In genomic region chr4:35754047-35754446, GRCh38 we compare ENCODE assay signal across 33 cellular contexts.
"Had no signal": no experiment of that assay in that cellular context is flagged by ENCODE, and none has a peak within 500 bp of the region (broad histone marks: within the 10 kb centered on the region; RNA-seq: fewer than 3 reads in every experiment).

No MANE protein-coding gene starts in this region.

- H3K36me3 ChIP-seq: adrenal gland, ascending aorta, brain microvascular endothelial cell, breast epithelium, cardiac muscle cell had no signal

- DNase-seq: activated effector memory CD4-positive, alpha-beta T cell treated with anti-CD3 and anti-CD28 coated beads, Interleukin-2, amount 50 U/mL, for 16 hours; activated effector memory CD4-positive, alpha-beta T cell treated with Interleukin-2 at 50 U/mL for 16 hours; activated gamma-delta T cell; activated gamma-delta T cell treated with Interleukin-2 at 50 U/mL for 16 hours; activated naive CD4-positive, alpha-beta T cell; activated naive CD4-positive, alpha-beta T cell treated with anti-CD3 and anti-CD28 coated beads for 36 hours; activated naive CD4-positive, alpha-beta T cell treated with anti-CD3 and anti-CD28 coated beads, Interleukin-2, amount 10 ng/mL, durations not matched to agents 7 days and 5 days; activated naive CD4-positive, alpha-beta T cell treated with anti-CD3 and anti-CD28 coated beads, Interleukin-2, amount 50 U/mL, for 16 hours; activated naive CD4-positive, alpha-beta T cell treated with Interleukin-2 at 50 U/mL for 16 hours; activated naive CD8-positive, alpha-beta T cell treated with anti-CD3 and anti-CD28 coated beads for 36 hours; activated naive CD8-positive, alpha-beta T cell treated with anti-CD3 and anti-CD28 coated beads, Interleukin-2, amount 10 ng/mL, durations not matched to agents 7 days and 5 days; activated naive CD8-positive, alpha-beta T cell treated with anti-CD3 and anti-CD28 coated beads, Interleukin-2, amount 50 U/mL, for 24 hours; activated T-cell treated with anti-CD3 and anti-CD28 coated beads, Interleukin-2, amount 50 U/mL, for 1 hour; activated T-cell treated with anti-CD3 and anti-CD28 coated beads, Interleukin-2, amount 50 U/mL, for 24 hours; activated T-cell treated with anti-CD3 and anti-CD28 coated beads, Interleukin-2, amount 50 U/mL, for 4 hours; activated T-cell treated with anti-CD3 and anti-CD28 coated beads, Interleukin-2, amount 50 U/mL, for 48 hours; activated T-cell treated with anti-CD3 and anti-CD28 coated beads, Interleukin-2, amount 50 U/mL, for 72 hours; adrenal gland; amniotic stem cell; amygdala; anterior cingulate cortex; aorta; body of pancreas; brain microvascular endothelial cell; caudate nucleus; central memory CD4-positive, alpha-beta T cell; cerebellar nuclear complex had no signal

- H3K4me3 ChIP-seq: adrenal gland, ascending aorta, body of pancreas, breast epithelium, cardiac muscle cell had no signal

- H3K9me3 ChIP-seq: adrenal gland, ascending aorta, body of pancreas, breast epithelium had no signal

- H3K27me3 ChIP-seq: adrenal gland, ascending aorta, body of pancreas, brain microvascular endothelial cell, breast epithelium, cardiac muscle cell had no signal

- FAIRE-seq: bronchial epithelial cell had no signal

- H3K4me1 ChIP-seq: adrenal gland, ascending aorta, body of pancreas, breast epithelium had no signal

- ATAC-seq: activated naive CD4-positive, alpha-beta T cell treated with anti-CD3 and anti-CD28 coated beads, Interleukin-2, amount 50 U/mL, for 72 hours; activated naive CD8-positive, alpha-beta T cell treated with anti-CD3 and anti-CD28 coated beads, Interleukin-2, amount 50 U/mL, for 24 hours; activated T-cell treated with anti-CD3 and anti-CD28 coated beads, Interleukin-2, amount 50 U/mL, for 4 hours; activated T-cell treated with anti-CD3 and anti-CD28 coated beads, Interleukin-2, amount 50 U/mL, for 72 hours; activated T-helper 17 cell treated with anti-CD3 and anti-CD28 coated beads, Interleukin-2, amount 50 U/mL, for 72 hours; body of pancreas had no signal

- H3K27ac ChIP-seq: adrenal gland, ascending aorta, body of pancreas, brain microvascular endothelial cell, breast epithelium, cardiac muscle cell had no signal
